ENCODE assay signal across 11 cellular contexts in genomic region chr11:30468881-30469280, GRCh38.
DNase-seq lines count a peak whose midpoint lies in the region; ATAC-seq and TF ChIP-seq lines count a peak whose summit lies in the region.
"Had no signal": no experiment of that assay in that cellular context is flagged by ENCODE, and none has a peak within 500 bp of the region (broad histone marks: within the 10 kb centered on the region; RNA-seq: fewer than 3 reads in every experiment).

No MANE protein-coding gene starts in this region.

- no peak for ATAC-seq in right cardiac atrium

- H3K36me3 ChIP-seq in left ventricle myocardium inferior = no peaks in the 10 kb centered on the region
- no peaks in the 10 kb centered on the region for H3K36me3 ChIP-seq in ascending aorta

- peaks cover 23% of the 10 kb centered on the region for H3K36me3 Mint-ChIP-seq in mesothelial cell of epicardium

- no peak for DNase-seq in left ventricle myocardium inferior
- DNase-seq in right cardiac atrium = no peak
- DNase-seq in ascending aorta (ENCODE audit: low spot score in 2 of 2) = no peak
- no peak for DNase-seq in mesothelial cell of epicardium (ENCODE audit: low spot score in 2 of 2, unreplicated experiment in 2 of 2)
- DNase-seq in cerebellum (ENCODE audit: low spot score) = no peak
- no peak for DNase-seq in NCI-H446 treated with DMSO at 0.1 percent for 48 hours (lab: John Stamatoyannopoulos, UW)
- DNase-seq: Caco-2; CD4-positive, alpha-beta T cell; H9 had no signal

- H3K4me1 Mint-ChIP-seq in mesothelial cell of epicardium = peaks cover 31% of the 10 kb centered on the region
- H3K4me1 Mint-ChIP-seq: B cell had no signal

- TF ChIP-seq CTCF in left ventricle myocardium inferior (IDR thresholded peaks at IDR 0.05; ENCODE audit: borderline replicate concordance) (no peak), ascending aorta (IDR thresholded peaks at IDR 0.05) (no peak), mesothelial cell of epicardium (IDR thresholded peaks at IDR 0.05; ENCODE audit: unreplicated experiment) (no peak)

- H3K27ac Mint-ChIP-seq in mesothelial cell of epicardium = peak overlapping the region; percentile 81
- H3K27ac Mint-ChIP-seq: B cell; CD4-positive, alpha-beta T cell; H9 had no signal

- H3K4me1 ChIP-seq in left ventricle myocardium inferior (peaks cover 32% of the 10 kb centered on the region), right cardiac atrium (ENCODE audit: control insufficient read depth, insufficient read depth, low read length) (peaks cover 5% of the 10 kb centered on the region), ascending aorta (peaks cover 0 to 53% of the 10 kb centered on the region in 2 donors)
- H3K4me1 ChIP-seq: Caco-2 had no signal

- WGBS in right cardiac atrium = 22% methylated on average over 2 of the region's 2 CpGs

- H3K9me3 Mint-ChIP-seq in mesothelial cell of epicardium = no peaks in the 10 kb centered on the region
- H3K9me3 Mint-ChIP-seq: CD4-positive, alpha-beta T cell; H9 had no signal

- H3K9me3 ChIP-seq in left ventricle myocardium inferior (replicated peaks) = no peaks in the 10 kb centered on the region
- H3K9me3 ChIP-seq in right cardiac atrium (ENCODE audit: control insufficient read depth, low read length) = no peaks in the 10 kb centered on the region
- no peaks in the 10 kb centered on the region for H3K9me3 ChIP-seq in ascending aorta
- H3K9me3 ChIP-seq: Caco-2 had no signal

- no peak overlapping the region for H3K4me3 Mint-ChIP-seq in mesothelial cell of epicardium
- H3K4me3 Mint-ChIP-seq: B cell; CD4-positive, alpha-beta T cell; H9 had no signal

- H3K27ac ChIP-seq in left ventricle myocardium inferior (replicated peaks) (peak overlapping the region; percentile 24), right cardiac atrium (ENCODE audit: low read length) (no peak overlapping the region), ascending aorta (peak overlapping the region; percentile 69 to 71)
- H3K27ac ChIP-seq: C4-2B had no signal

- no peaks in the 10 kb centered on the region for H3K27me3 Mint-ChIP-seq in mesothelial cell of epicardium (ENCODE audit: low read depth)
- H3K27me3 Mint-ChIP-seq: B cell; CD4-positive, alpha-beta T cell had no signal

- intact Hi-C loops in left ventricle myocardium inferior (cut with micrococcal nuclease) = no loop called here
- intact Hi-C loops in right cardiac atrium (cut with DNase I) = no loop called here
- intact Hi-C loops in ascending aorta (cut with DNase I) = no loop called here

- H3K27me3 ChIP-seq in left ventricle myocardium inferior (ENCODE audit: low read depth) (no peaks in the 10 kb centered on the region), right cardiac atrium (ENCODE audit: control insufficient read depth, insufficient read depth) (no peaks in the 10 kb centered on the region), ascending aorta (no peaks in the 10 kb centered on the region)

- H3K4me3 ChIP-seq in left ventricle myocardium inferior (no peak overlapping the region), right cardiac atrium (ENCODE audit: low read length) (no peak overlapping the region), ascending aorta (no peak overlapping the region)
